In genomic region chr13:70432276-70432805, GRCh38 we compare ENCODE assay signal across 16 cellular contexts.
A peak's percentile ranks its signal among the peaks of the same experiment; 100 is the strongest.
DNase-seq lines count a peak whose midpoint lies in the region; ATAC-seq and TF ChIP-seq lines count a peak whose summit lies in the region.
"Had no signal": no experiment of that assay in that cellular context is flagged by ENCODE, and none has a peak within 500 bp of the region (broad histone marks: within the 10 kb centered on the region; RNA-seq: fewer than 3 reads in every experiment).

No MANE protein-coding gene starts in this region.

- no peak overlapping the region for H3K27ac ChIP-seq in endodermal cell (ENCODE audit: low read depth, low read length)
- no peak overlapping the region for H3K27ac ChIP-seq in WERI-Rb-1
- H3K27ac ChIP-seq: BLaER1 had no signal

- ATAC-seq in HG03196 (IDR thresholded peaks at IDR 0.05; ENCODE audit: unreplicated experiment), result no peak
- ATAC-seq: GM12878, HCT116 had no signal

- WGBS in endodermal cell (ENCODE audit: insufficient coverage in 1 of 2, insufficient read length in 1 of 2), 2 experiments, result 54% methylated on average over 2 of the region's 2 CpGs; no CpG with 5 or more reads in 1 of the 2 experiments

- DNase-seq in ELF-1 (ENCODE audit: low read depth, low spot score) (peak; percentile 7), LNCaP clone FGC (ENCODE audit: low read depth) (no peak), endodermal cell (peak; percentile 51), iPS-NIHi7 (ENCODE audit: extremely low spot score) (peak; percentile 23), GM20000 (ENCODE audit: low spot score) (no peak), WERI-Rb-1 (no peak), progenitor cell of endocrine pancreas (ENCODE audit: low spot score, unreplicated experiment) (no peak)
- DNase-seq: 8988T; AML-193; CD8-positive, alpha-beta memory T cell; DMS53 had no signal

- H3K9me3 ChIP-seq in endodermal cell (ENCODE audit: control insufficient read depth, low read length), result no peaks in the 10 kb centered on the region
- no peaks in the 10 kb centered on the region for H3K9me3 ChIP-seq in WERI-Rb-1 (ENCODE audit: severe bottlenecking)
- H3K9me3 ChIP-seq: BLaER1 had no signal

- H3K4me1 Mint-ChIP-seq in endodermal cell (peaks cover 14% of the 10 kb centered on the region), progenitor cell of endocrine pancreas (ENCODE audit: low read depth) (peaks cover 12% of the 10 kb centered on the region)
- H3K4me1 Mint-ChIP-seq: CD8-positive, alpha-beta memory T cell; IgD-negative memory B cell had no signal

- H3K4me1 ChIP-seq in endodermal cell (ENCODE audit: control insufficient read depth, insufficient read depth, low read length), result peaks cover 4% of the 10 kb centered on the region
- H3K4me1 ChIP-seq: BLaER1 had no signal

- no peak overlapping the region for H3K4me3 Mint-ChIP-seq in endodermal cell
- no peak overlapping the region for H3K4me3 Mint-ChIP-seq in progenitor cell of endocrine pancreas (ENCODE audit: low read depth)
- H3K4me3 Mint-ChIP-seq: CD8-positive, alpha-beta memory T cell; IgD-negative memory B cell had no signal

- H3K27ac Mint-ChIP-seq in endodermal cell, result peak overlapping the region; percentile 84
- no peak overlapping the region for H3K27ac Mint-ChIP-seq in progenitor cell of endocrine pancreas
- H3K27ac Mint-ChIP-seq: CD8-positive, alpha-beta memory T cell; IgD-negative memory B cell had no signal

- no peaks in the 10 kb centered on the region for H3K36me3 ChIP-seq in endodermal cell (ENCODE audit: control insufficient read depth, insufficient read depth, low read length)
- no peaks in the 10 kb centered on the region for H3K36me3 ChIP-seq in WERI-Rb-1
- H3K36me3 ChIP-seq: BLaER1 had no signal

- H3K27me3 Mint-ChIP-seq in endodermal cell (ENCODE audit: insufficient read depth) (no peaks in the 10 kb centered on the region), progenitor cell of endocrine pancreas (no peaks in the 10 kb centered on the region)
- H3K27me3 Mint-ChIP-seq: CD8-positive, alpha-beta memory T cell; IgD-negative memory B cell had no signal

- H3K4me3 ChIP-seq in LNCaP clone FGC (ENCODE audit: low read depth, low read length) (peak overlapping the region; percentile 51), endodermal cell (ENCODE audit: low read length) (no peak overlapping the region), WERI-Rb-1 (ENCODE audit: low read depth, low read length) (no peak overlapping the region)
- H3K4me3 ChIP-seq: BLaER1, GM12878 had no signal

- no peaks in the 10 kb centered on the region for H3K27me3 ChIP-seq in endodermal cell (ENCODE audit: control insufficient read depth, insufficient read depth, low read length, poor library complexity, severe bottlenecking)
- H3K27me3 ChIP-seq in WERI-Rb-1 (ENCODE audit: insufficient read depth, low read depth, severe bottlenecking), result no peaks in the 10 kb centered on the region
- H3K27me3 ChIP-seq: BLaER1 had no signal

- no peak overlapping the region for H3K9ac ChIP-seq in endodermal cell (ENCODE audit: extremely low read depth, low read length, poor library complexity, severe bottlenecking)
- H3K9ac ChIP-seq: BLaER1 had no signal

- H3K36me3 Mint-ChIP-seq in endodermal cell (ENCODE audit: low read depth) (no peaks in the 10 kb centered on the region), progenitor cell of endocrine pancreas (ENCODE audit: insufficient read depth) (peaks cover 2% of the 10 kb centered on the region)
- H3K36me3 Mint-ChIP-seq: IgD-negative memory B cell had no signal

- no peaks in the 10 kb centered on the region for H3K9me3 Mint-ChIP-seq in endodermal cell
- H3K9me3 Mint-ChIP-seq in progenitor cell of endocrine pancreas (ENCODE audit: low read depth), result peaks cover 3% of the 10 kb centered on the region

- no peak for TF ChIP-seq CTCF in LNCaP clone FGC (IDR thresholded peaks at IDR 0.05; ENCODE audit: control insufficient read depth, extremely low read depth, insufficient read depth)
- no peak for TF ChIP-seq CTCF in endodermal cell (conservative IDR thresholded peaks at IDR 0.05)
- no peak for TF ChIP-seq CTCF in GM20000 (IDR thresholded peaks at IDR 0.05; ENCODE audit: extremely low read depth, missing control alignments)
- TF ChIP-seq CTCF in WERI-Rb-1 (IDR thresholded peaks at IDR 0.05; ENCODE audit: low read depth, low read length), result no peak
- TF ChIP-seq CTCF in progenitor cell of endocrine pancreas (IDR thresholded peaks at IDR 0.05; ENCODE audit: unreplicated experiment), result no peak

Comparison
In these comparisons a context has a peak if more than half of its experiments do, and no peak if none do; other contexts are left out.
1. DNase-seq: peak in ELF-1 (single experiment), endodermal cell (single experiment) and iPS-NIHi7 (single experiment); none in LNCaP clone FGC (single experiment), GM20000 (single experiment), WERI-Rb-1 (single experiment) and progenitor cell of endocrine pancreas (single experiment).